Comparison of ENCODE assay signal across 16 cellular contexts in genomic region chr2:24337958-24338357, GRCh38. TPM values are rescaled to one million over a fixed set of nuclear protein-coding genes. Genes with fewer than 3 reads are reported as not detected.
DNase-seq lines count a peak whose midpoint lies in the region; ATAC-seq, FAIRE-seq and TF ChIP-seq lines count a peak whose summit lies in the region.
"Had no signal": no experiment of that assay in that cellular context is flagged by ENCODE, and none has a peak within 500 bp of the region (broad histone marks: within the 10 kb centered on the region; RNA-seq: fewer than 3 reads in every experiment).

No MANE protein-coding gene starts in this region.

- TF ChIP-seq POLR2A in HepG2 (IDR thresholded peaks at IDR 0.05; ENCODE audit: insufficient read depth in 1 of 2, low read depth in 2 of 2, low read length in 2 of 2), result no peak
- TF ChIP-seq POLR2A in right lobe of liver (IDR thresholded peaks at IDR 0.05), result no peak
- TF ChIP-seq POLR2A in erythroblast (IDR thresholded peaks at IDR 0.05; ENCODE audit: low read length), result no peak
- no peak for TF ChIP-seq POLR2A in upper lobe of left lung (IDR thresholded peaks at IDR 0.05)

- TF ChIP-seq RAD21 in HepG2 (CRISPR knock-in tag; IDR thresholded peaks at IDR 0.05), result no peak

- FAIRE-seq in HepG2 (lab: Jason Lieb, UNC), result no peak

- CTCF ChIA-PET in HepG2 (lab: Yijun Ruan, JAX; ENCODE audit: low intra/inter-chr PET ratio, low total read pairs), result no interaction called here

- in situ Hi-C loops in HepG2 (cut with HindIII; ENCODE audit: extremely low pct_ligation_motif_present, low pct_unique_long_range_greater_than_20kb), result no loop called here

- ATAC-seq in HepG2, result peak; percentile 69
- no peak for ATAC-seq in right lobe of liver
- no peak for ATAC-seq in upper lobe of left lung (ENCODE audit: low FRiP score in 2 of 2)
- ATAC-seq: SK-N-SH treated with all-trans-retinoic acid at 6 μM for 48 hours had no signal

- no peak overlapping the region for H2AFZ ChIP-seq in HepG2 (ENCODE audit: low read length)

- no peak overlapping the region for H3K9ac ChIP-seq in HepG2 (ENCODE audit: insufficient read depth, low read depth, low read length)

- WGBS in HepG2 (ENCODE audit: low lambda C conversion rate), result 28% methylated on average over 2 of the region's 2 CpGs
- 53% methylated on average over 2 of the region's 2 CpGs for WGBS in right lobe of liver (ENCODE audit: insufficient coverage, low coverage, low lambda C conversion rate, missing lambda C conversion rate)
- WGBS in upper lobe of left lung, 2 donors, result 30 to 54% methylated on average over 2 of the region's 2 CpGs

- no peaks in the 10 kb centered on the region for H3K9me3 ChIP-seq in HepG2 (ENCODE audit: low read length)
- H3K9me3 ChIP-seq in right lobe of liver, result no peaks in the 10 kb centered on the region
- no peaks in the 10 kb centered on the region for H3K9me3 ChIP-seq in upper lobe of left lung
- H3K9me3 ChIP-seq: Caco-2, HAP-1, left ventricle myocardium inferior had no signal

- no TSS peak for BruUV-seq in HepG2 (replicated peaks; lab: Mats Ljungman, UMichigan)

- peaks cover 5% of the 10 kb centered on the region for H4K20me1 ChIP-seq in HepG2 (ENCODE audit: insufficient read depth, low read length)

- peaks cover 39% of the 10 kb centered on the region for H3K4me1 ChIP-seq in HepG2 (ENCODE audit: insufficient read depth, low read length)
- peaks cover 0 to 56% (median 6%) of the 10 kb centered on the region in 4 donors for H3K4me1 ChIP-seq in right lobe of liver
- H3K4me1 ChIP-seq in upper lobe of left lung, result peaks cover 33 to 81% (median 65%) of the 10 kb centered on the region in 4 donors

- peaks cover 12% of the 10 kb centered on the region for H3K79me2 ChIP-seq in HepG2 (ENCODE audit: insufficient read depth, low read length)

- POLR2A ChIA-PET in HepG2 (lab: Yijun Ruan, JAX), result no interaction called here

- H3K27me3 ChIP-seq in HepG2 (ENCODE audit: control insufficient read depth in 1 of 2, insufficient read depth in 2 of 2, low read length in 2 of 2), result no peaks in the 10 kb centered on the region
- H3K27me3 ChIP-seq in right lobe of liver, result no peaks in the 10 kb centered on the region
- H3K27me3 ChIP-seq in upper lobe of left lung, result no peaks in the 10 kb centered on the region

- no peak for TF ChIP-seq EP300 in HepG2 (IDR thresholded peaks at IDR 0.05; ENCODE audit: low read depth in 2 of 2, low read length in 2 of 2)
- no peak for TF ChIP-seq EP300 in HepG2 (CRISPR knock-in tag; IDR thresholded peaks at IDR 0.05; ENCODE audit: borderline replicate concordance)
- no peak for TF ChIP-seq EP300 in upper lobe of left lung (IDR thresholded peaks at IDR 0.05)

- TF ChIP-seq CTCF in HepG2 (CRISPR knock-in tag; IDR thresholded peaks at IDR 0.05) (peak; percentile 27; the same call in 1 of the 2 replicates), right lobe of liver (IDR thresholded peaks at IDR 0.05) (peak in 1 of 4 donors; percentile 10), upper lobe of left lung (IDR thresholded peaks at IDR 0.05) (no peak)

- DNase-seq in HepG2 (ENCODE audit: low spot score) (no peak), right lobe of liver (no peak), SW480 (ENCODE audit: low spot score) (peak; percentile 28), erythroblast (lab: John Stamatoyannopoulos, UW) (peak; percentile 53 to 79), upper lobe of left lung (no peak), LoVo (ENCODE audit: low spot score) (no peak), UCSD-AML1 (lab: John Stamatoyannopoulos, UW; ENCODE audit: unreplicated experiment) (no peak), GOT3 (lab: John Stamatoyannopoulos, UW) (no peak)
- DNase-seq: activated CD4-positive, CD25-positive, alpha-beta regulatory T cell; activated gamma-delta T cell treated with Interleukin-2 at 50 U/mL for 16 hours; Caco-2; KBM-7; left ventricle myocardium inferior; NCI-H1417 had no signal

- 0 out of 2 replicates have a peak overlapping the region, but pooled peaks have one; percentile 28 for H3K4me2 ChIP-seq in HepG2 (ENCODE audit: low read depth, low read length)

- intact Hi-C loops in HepG2 (cut with micrococcal nuclease; ENCODE audit: unreplicated experiment) (no loop called here), right lobe of liver (cut with DNase I) (no loop called here)

- H3K36me3 ChIP-seq in HepG2 (replicated peaks in 1 of 2; ENCODE audit: control insufficient read depth in 1 of 2, insufficient read depth in 2 of 2, low read length in 2 of 2) (no peaks in the 10 kb centered on the region), right lobe of liver (no peaks in the 10 kb centered on the region), upper lobe of left lung (no peaks in the 10 kb centered on the region)
- H3K36me3 ChIP-seq: HAP-1, left ventricle myocardium inferior had no signal

- H3K27ac ChIP-seq in HepG2 (ENCODE audit: extremely low read length, insufficient read depth, low read length) (no peak overlapping the region), right lobe of liver (no peak overlapping the region), upper lobe of left lung (peak overlapping the region in 3 of 4 donors; percentile 53 to 80 (median 73))
- H3K27ac ChIP-seq: left ventricle myocardium inferior had no signal

- H3K4me3 ChIP-seq in HepG2 (replicated peaks in 1 of 3; ENCODE audit: insufficient read depth in 1 of 3, low read depth in 2 of 3, low read length in 3 of 3) (no peak overlapping the region), right lobe of liver (no peak overlapping the region), upper lobe of left lung (no peak overlapping the region)
- H3K4me3 ChIP-seq: HAP-1, left ventricle myocardium inferior had no signal

TF ChIP-seq in HepG2, 621 proteins besides CTCF, POLR2A, EP300 and RAD21 (continues in another document):
- TF ChIP-seq, protein P1, sequence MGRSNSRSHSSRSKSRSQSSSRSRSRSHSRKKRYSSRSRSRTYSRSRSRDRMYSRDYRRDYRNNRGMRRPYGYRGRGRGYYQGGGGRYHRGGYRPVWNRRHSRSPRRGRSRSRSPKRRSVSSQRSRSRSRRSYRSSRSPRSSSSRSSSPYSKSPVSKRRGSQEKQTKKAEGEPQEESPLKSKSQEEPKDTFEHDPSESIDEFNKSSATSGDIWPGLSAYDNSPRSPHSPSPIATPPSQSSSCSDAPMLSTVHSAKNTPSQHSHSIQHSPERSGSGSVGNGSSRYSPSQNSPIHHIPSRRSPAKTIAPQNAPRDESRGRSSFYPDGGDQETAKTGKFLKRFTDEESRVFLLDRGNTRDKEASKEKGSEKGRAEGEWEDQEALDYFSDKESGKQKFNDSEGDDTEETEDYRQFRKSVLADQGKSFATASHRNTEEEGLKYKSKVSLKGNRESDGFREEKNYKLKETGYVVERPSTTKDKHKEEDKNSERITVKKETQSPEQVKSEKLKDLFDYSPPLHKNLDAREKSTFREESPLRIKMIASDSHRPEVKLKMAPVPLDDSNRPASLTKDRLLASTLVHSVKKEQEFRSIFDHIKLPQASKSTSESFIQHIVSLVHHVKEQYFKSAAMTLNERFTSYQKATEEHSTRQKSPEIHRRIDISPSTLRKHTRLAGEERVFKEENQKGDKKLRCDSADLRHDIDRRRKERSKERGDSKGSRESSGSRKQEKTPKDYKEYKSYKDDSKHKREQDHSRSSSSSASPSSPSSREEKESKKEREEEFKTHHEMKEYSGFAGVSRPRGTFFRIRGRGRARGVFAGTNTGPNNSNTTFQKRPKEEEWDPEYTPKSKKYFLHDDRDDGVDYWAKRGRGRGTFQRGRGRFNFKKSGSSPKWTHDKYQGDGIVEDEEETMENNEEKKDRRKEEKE (IDR thresholded peaks at IDR 0.05), result no peak
- TF ChIP-seq HHEX (CRISPR knock-in tag; IDR thresholded peaks at IDR 0.05), result no peak

RNA-seq across cellular contexts. Expression of gene ITSN2, which starts 22.4 kb away (rescaled TPM):
- 26.6 and 33.4 TPM in 2 replicates for total RNA-seq in HepG2 (2016; rRNA removed; fragmentation: Illumina TruSeq; extraction: Trizol)
- total RNA-seq in HepG2 (2016; cell fraction: cytosol; rRNA removed; fragmentation: Illumina TruSeq; extraction: Trizol; ENCODE audit: low read depth), result 3.5 and 3.9 TPM in 2 replicates
- 25.9 and 29.3 TPM in 2 replicates for total RNA-seq in HepG2 (2016; cell fraction: insoluble cytoplasmic fraction; rRNA removed; fragmentation: Illumina TruSeq; extraction: Trizol)
- 11.7 and 12.0 TPM in 2 replicates for total RNA-seq in HepG2 (2016; cell fraction: membrane; rRNA removed; fragmentation: Illumina TruSeq; extraction: Trizol)
- 31.8 and 37.1 TPM in 2 replicates for total RNA-seq in HepG2 (2016; cell fraction: nucleus; rRNA removed; fragmentation: Illumina TruSeq; extraction: Trizol)
- polyA plus RNA-seq in HepG2 (2011; rRNA removed), result 22.4 and 26.0 TPM in 2 replicates
- 10.9 and 13.6 TPM in 2 replicates for polyA plus RNA-seq in HepG2 (2011; cell fraction: cytosol; rRNA removed)
- 38.3 and 45.6 TPM in 2 replicates for polyA plus RNA-seq in HepG2 (2011; cell fraction: nucleus; rRNA removed)
- 18.4 and 19.9 TPM in 2 replicates for polyA plus RNA-seq in HepG2 (2012)
- 0.83 and 1.1 TPM in 2 replicates for polyA plus RNA-seq in HepG2 (2016; cell fraction: cytosol; fragmentation: Illumina TruSeq; extraction: Trizol; ENCODE audit: low read depth)
- 21.8 and 23.6 TPM in 2 replicates for polyA plus RNA-seq in HepG2 (2016; cell fraction: insoluble cytoplasmic fraction; fragmentation: Illumina TruSeq; extraction: Trizol; ENCODE audit: low read depth)
- polyA plus RNA-seq in HepG2 (2016; cell fraction: membrane; fragmentation: Illumina TruSeq; extraction: Trizol; ENCODE audit: low read depth), result 3.7 and 3.8 TPM in 2 replicates
- polyA plus RNA-seq in HepG2 (2016; cell fraction: nucleus; fragmentation: Illumina TruSeq; extraction: Trizol; ENCODE audit: insufficient read depth, low read depth), result 38.0 and 42.0 TPM in 2 replicates
- 41.6 and 48.2 TPM in 2 replicates for polyA minus RNA-seq in HepG2 (2011; rRNA and poly(A)+ RNA removed; ENCODE audit: low replicate concordance)
- polyA minus RNA-seq in HepG2 (2011; cell fraction: cytosol; rRNA and poly(A)+ RNA removed), result 16.7 and 18.5 TPM in 2 replicates
- polyA minus RNA-seq in HepG2 (2011; cell fraction: nucleus; rRNA and poly(A)+ RNA removed), result 54.3 and 55.9 TPM in 2 replicates
- 10 to 100 TPM; 22.6 to 34.1 (median 28.9) TPM for total RNA-seq in right lobe of liver
- 100 to 1,000 TPM in 2 of 6 donors, 10 to 100 TPM in 4; 73.4 to 119 (median 91.3) TPM for total RNA-seq in upper lobe of left lung

Comparison
In these comparisons a context has a peak if more than half of its experiments do, and no peak if none do; other contexts are left out.
1. DNase-seq: peak in SW480 (single experiment) and erythroblast (2 of 2); none in HepG2 (single experiment), right lobe of liver (0 of 3), upper lobe of left lung (0 of 2), LoVo (single experiment), UCSD-AML1 (single experiment) and GOT3 (single experiment).
2. H3K27ac ChIP-seq: peak in upper lobe of left lung (3 of 4); none in HepG2 (single experiment) and right lobe of liver (0 of 3).